Comparison of ENCODE assay signal across 15 cellular contexts in genomic region chr12:10663869-10664268, GRCh38. TPM values are rescaled to one million over a fixed set of nuclear protein-coding genes. Genes with fewer than 3 reads are reported as not detected.
DNase-seq lines count a peak whose midpoint lies in the region; ATAC-seq and TF ChIP-seq lines count a peak whose summit lies in the region.
"Had no signal": no experiment of that assay in that cellular context is flagged by ENCODE, and none has a peak within 500 bp of the region (broad histone marks: within the 10 kb centered on the region; RNA-seq: fewer than 3 reads in every experiment).

No MANE protein-coding gene starts in this region.

- H3K27ac ChIP-seq in PC-3 (ENCODE audit: low read length) (no peak overlapping the region), prostate gland (peak overlapping the region; percentile 59 to 64)

- intact Hi-C loops in PC-3 (cut with micrococcal nuclease) (no loop called here), prostate gland (cut with DNase I) (no loop called here)

- H3K9me2 ChIP-seq in PC-3 (replicated peaks; ENCODE audit: low read length) = no peaks in the 10 kb centered on the region

- no peak for TF ChIP-seq POLR2A in prostate gland (IDR thresholded peaks at IDR 0.05)

- H3K79me2 ChIP-seq in PC-3 (ENCODE audit: low read length) = no peaks in the 10 kb centered on the region; the same call in 1 of the 2 replicates

- H3K9me3 ChIP-seq in PC-3 (ENCODE audit: low read length) = no peaks in the 10 kb centered on the region
- H3K9me3 ChIP-seq in prostate gland = no peaks in the 10 kb centered on the region

- peaks cover 19% of the 10 kb centered on the region for H3K4me1 ChIP-seq in PC-3 (ENCODE audit: insufficient read depth, low read length)
- H3K4me1 ChIP-seq in prostate gland (replicated peaks) = no peaks in the 10 kb centered on the region

- ATAC-seq in PC-3 (no peak), esophagus mucosa (peak; percentile 42)
- ATAC-seq: GM23338, HCT116 had no signal

- TF ChIP-seq CTCF in PC-3 (conservative IDR thresholded peaks at IDR 0.05; ENCODE audit: low read depth, low read length) (no peak), prostate gland (IDR thresholded peaks at IDR 0.05) (no peak)

- WGBS in prostate gland = 48% methylated on average over 3 of the region's 3 CpGs

- POLR2A ChIA-PET in PC-3 (lab: Charles Lee; ENCODE audit: unreplicated experiment) = no interaction called here

- no peaks in the 10 kb centered on the region for H4K20me1 ChIP-seq in PC-3 (ENCODE audit: low read length)

- H3K4me2 ChIP-seq in PC-3 (ENCODE audit: low read length) = no peak overlapping the region
- H3K4me2 ChIP-seq: GM23338 had no signal

- H3K9ac ChIP-seq in PC-3 (ENCODE audit: low read length) = no peak overlapping the region

- CTCF ChIA-PET in PC-3 (lab: Charles Lee) = no interaction called here

- peaks cover 2% of the 10 kb centered on the region; the same call in 1 of the 2 replicates for H3K36me3 ChIP-seq in PC-3 (ENCODE audit: low read depth, low read length)
- H3K36me3 ChIP-seq in prostate gland = no peaks in the 10 kb centered on the region

- DNase-seq in HT-29 (ENCODE audit: low spot score) = peak; percentile 8
- peak; percentile 17 for DNase-seq in PC-3
- peak; percentile 32 for DNase-seq in prostate gland (ENCODE audit: low spot score)
- no peak for DNase-seq in glomerular visceral epithelial cell (ENCODE audit: extremely low spot score)
- no peak for DNase-seq in OCI-M1 (lab: John Stamatoyannopoulos, UW)
- DNase-seq: C1 segment of cervical spinal cord; Calu3; CD4-positive, alpha-beta memory T cell; COR-L47; DMS153; DND-41; H9 had no signal

- H3K4me3 ChIP-seq in PC-3 (ENCODE audit: low read length) (no peak overlapping the region), prostate gland (no peak overlapping the region)
- H3K4me3 ChIP-seq: GM23338 had no signal

- H2AFZ ChIP-seq in PC-3 (ENCODE audit: low read length) = no peak overlapping the region
- H2AFZ ChIP-seq: GM23338 had no signal

- H3K27me3 ChIP-seq in PC-3 (ENCODE audit: low read length) (no peaks in the 10 kb centered on the region), prostate gland (replicated peaks; ENCODE audit: insufficient read depth) (no peaks in the 10 kb centered on the region)

- no peaks in the 10 kb centered on the region for H3F3A ChIP-seq in PC-3 (ENCODE audit: low read length, unreplicated experiment)

- BruUV-seq in PC-3 (replicated peaks; lab: Mats Ljungman, UMichigan) = no TSS peak

RNA-seq across cellular contexts. Expression of gene STYK1, which starts 10.0 kb away (rescaled TPM):
- total RNA-seq in HT-29 (2014; rRNA removed; shearing (Covaris generic)) = 7.4 and 12.8 TPM in 2 replicates
- total RNA-seq in PC-3 (2014; rRNA removed) (4.3 and 8.6 TPM in 2 replicates), esophagus mucosa (5.7 TPM), prostate gland (10 to 100 TPM in 1 of 2 donors, 1 to 10 TPM in 1; 9.5 to 39.7 TPM)
- total RNA-seq: CD4-positive, alpha-beta memory T cell had no signal

RNA-seq across cellular contexts. Expression of gene MAGOHB, which starts 50.5 kb away (rescaled TPM):
- 34.0 and 41.7 TPM in 2 replicates for total RNA-seq in HT-29 (2014; rRNA removed; shearing (Covaris generic))
- 25.6 and 36.8 TPM in 2 replicates for total RNA-seq in PC-3 (2014; rRNA removed)
- total RNA-seq in esophagus mucosa = 16.7 TPM
- 10 to 100 TPM; 24.2 to 24.8 TPM for total RNA-seq in prostate gland

RNA-seq across cellular contexts. Expression of gene YBX3, which starts 59.3 kb away (rescaled TPM):
- total RNA-seq in HT-29 (2014; rRNA removed; shearing (Covaris generic)) = 195 and 214 TPM in 2 replicates
- total RNA-seq in PC-3 (2014; rRNA removed) = 85.9 and 104 TPM in 2 replicates
- total RNA-seq in esophagus mucosa = 394 TPM
- total RNA-seq in prostate gland = 100 to 1,000 TPM; 197 to 358 TPM

Comparison
In these comparisons a context has a peak if more than half of its experiments do, and no peak if none do; other contexts are left out.
1. DNase-seq: peak in HT-29 (single experiment), PC-3 (single experiment) and prostate gland (single experiment); none in glomerular visceral epithelial cell (single experiment) and OCI-M1 (single experiment).